12 cellular contexts compared by ENCODE assay signal in the genomic region with DNA sequence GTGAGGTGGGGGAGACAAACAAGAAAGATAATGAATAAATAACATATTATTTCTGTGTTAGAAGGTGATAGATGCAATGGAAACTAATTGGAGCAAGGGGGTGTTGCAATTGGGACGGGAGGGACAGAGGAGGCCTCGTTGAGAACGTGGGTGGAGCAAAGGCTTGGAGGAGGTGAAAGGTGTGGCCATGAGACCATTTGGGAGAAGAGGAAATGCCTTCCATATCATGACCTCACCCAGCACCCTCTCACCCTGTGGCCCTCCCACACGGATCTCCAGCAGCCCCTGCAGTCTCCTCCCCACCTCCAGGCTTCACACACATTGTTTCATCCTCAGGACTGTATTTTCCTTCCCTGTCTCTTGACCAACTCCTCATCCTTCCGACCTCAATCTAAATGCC.
A peak's percentile ranks its signal among the peaks of the same experiment; 100 is the strongest.
DNase-seq lines count a peak whose midpoint lies in the region; ATAC-seq, FAIRE-seq and TF ChIP-seq lines count a peak whose summit lies in the region.
"Had no signal": no experiment of that assay in that cellular context is flagged by ENCODE, and none has a peak within 500 bp of the region (broad histone marks: within the 10 kb centered on the region; RNA-seq: fewer than 3 reads in every experiment).

No MANE protein-coding gene starts in this region.

- H3K4me1 Mint-ChIP-seq in osteocyte (ENCODE audit: unreplicated experiment): peaks cover 78% of the 10 kb centered on the region

- H3K4me3 Mint-ChIP-seq in osteocyte (ENCODE audit: unreplicated experiment): no peak overlapping the region
- H3K4me3 Mint-ChIP-seq: CD4-positive, CD25-positive, alpha-beta regulatory T cell had no signal

- no peaks in the 10 kb centered on the region for H3K9me3 Mint-ChIP-seq in osteocyte (ENCODE audit: unreplicated experiment)

- H3K36me3 Mint-ChIP-seq in osteocyte (ENCODE audit: unreplicated experiment): no peaks in the 10 kb centered on the region
- H3K36me3 Mint-ChIP-seq: CD4-positive, CD25-positive, alpha-beta regulatory T cell had no signal

- no peak for TF ChIP-seq CTCF in osteocyte (IDR thresholded peaks at IDR 0.05)

- no peaks in the 10 kb centered on the region for H3K27me3 Mint-ChIP-seq in osteocyte (ENCODE audit: unreplicated experiment)

- H3K27ac Mint-ChIP-seq in osteocyte (ENCODE audit: unreplicated experiment): peak overlapping the region; percentile 92
- H3K27ac Mint-ChIP-seq: CD4-positive, CD25-positive, alpha-beta regulatory T cell had no signal

- FAIRE-seq in GM12892 (lab: Jason Lieb, UNC): no peak
- FAIRE-seq in GM19239 (lab: Jason Lieb, UNC): no peak
- FAIRE-seq: endometrium had no signal

- peak; percentile 86 for DNase-seq in EL
- DNase-seq in NCI-H69 (lab: John Stamatoyannopoulos, UW): peak; percentile 57
- DNase-seq in epithelial cell of prostate (ENCODE audit: low read depth, low spot score): no peak
- DNase-seq in osteocyte (ENCODE audit: extremely low spot score, unreplicated experiment): no peak
- DNase-seq in GM12892 (ENCODE audit: insufficient read length): no peak
- no peak for DNase-seq in GM19239 (ENCODE audit: insufficient read length, low spot score)
- DNase-seq: adrenal gland; CD4-positive, CD25-positive, alpha-beta regulatory T cell; NCI-H345 had no signal

- H3K27ac ChIP-seq in epithelial cell of prostate: peak overlapping the region; percentile 100
- H3K27ac ChIP-seq: adrenal gland had no signal

- TF ChIP-seq POLR2A in GM12892 (IDR thresholded peaks at IDR 0.05; ENCODE audit: low read depth, low read length): no peak

- no peak for ATAC-seq in HG03521 (IDR thresholded peaks at IDR 0.05; ENCODE audit: unreplicated experiment)
- no peak for ATAC-seq in GM19397 (IDR thresholded peaks at IDR 0.05; ENCODE audit: unreplicated experiment)

Comparison
In these comparisons a context has a peak if more than half of its experiments do, and no peak if none do; other contexts are left out.
1. DNase-seq: peak in EL (single experiment) and NCI-H69 (single experiment); none in epithelial cell of prostate (single experiment), osteocyte (single experiment), GM12892 (single experiment) and GM19239 (single experiment).